In genomic region chr3:143975549-143976152, GRCh38 we compare ENCODE assay signal across 8 cellular contexts. TPM values are rescaled to one million over a fixed set of nuclear protein-coding genes. Genes with fewer than 3 reads are reported as not detected.
A peak's percentile ranks its signal among the peaks of the same experiment; 100 is the strongest.
DNase-seq lines count a peak whose midpoint lies in the region; ATAC-seq and TF ChIP-seq lines count a peak whose summit lies in the region.

No MANE protein-coding gene starts in this region.

- peaks cover 2 to 64% (median 27%) of the 10 kb centered on the region in 11 experiments; a peak in 15 of 22 replicates for H4K20me1 ChIP-seq in BLaER1 treated with 17β-estradiol and CSF1 and Interleukin-3, amounts not matched to agents 10 nM and 100 nM

- in situ Hi-C loops in Panc1 (cut with HindIII; ENCODE audit: low pct_unique_long_range_greater_than_20kb, low sequenced_read_pairs), result no loop called here

- intact Hi-C loops in Panc1 (cut with micrococcal nuclease; ENCODE audit: unreplicated experiment), result loop anchor here (5.0 kb wide), 1 partner anchor 797 kb away; no protein-coding TSS in a partner anchor

- no TSS peak for BruUV-seq in Panc1 (replicated peaks; lab: Mats Ljungman, UMichigan)

- H3K4me2 ChIP-seq in BLaER1 treated with 17β-estradiol and CSF1 and Interleukin-3, amounts not matched to agents 10 nM and 100 nM, result peak overlapping the region; percentile 74 to 95 (median 91); a peak in 19 of 22 replicates

- H3K36me3 ChIP-seq in BLaER1 treated with 17β-estradiol and CSF1 and Interleukin-3, amounts not matched to agents 10 nM and 100 nM, result peaks cover 0 to 7% (median 0%) of the 10 kb centered on the region in 11 experiments; a peak in 3 of 22 replicates
- no peaks in the 10 kb centered on the region; the same call in 1 of the 2 replicates for H3K36me3 ChIP-seq in Panc1 (ENCODE audit: control insufficient read depth, insufficient read depth, low read length)

- H3K27ac ChIP-seq in BLaER1 treated with 17β-estradiol and CSF1 and Interleukin-3, amounts not matched to agents 10 nM and 100 nM, result peak overlapping the region in 7 of 11 experiments; percentile 55 to 97 (median 90); a peak in 11 of 22 replicates
- H3K27ac ChIP-seq in Panc1 (ENCODE audit: low read length) (no peak overlapping the region; the same call in 1 of the 2 replicates), epithelial cell of prostate (peak overlapping the region; percentile 93)

- peak; percentile 73; the same call in 1 of the 2 replicates for TF ChIP-seq CTCF in Panc1 (IDR thresholded peaks at IDR 0.05)

- ATAC-seq in Panc1 (no peak), HG03439 (IDR thresholded peaks at IDR 0.05; ENCODE audit: unreplicated experiment) (no peak)

- H3K4me1 ChIP-seq in BLaER1 treated with 17β-estradiol and CSF1 and Interleukin-3, amounts not matched to agents 10 nM and 100 nM, result peaks cover 18 to 52% (median 44%) of the 10 kb centered on the region in 10 experiments
- H3K4me1 ChIP-seq in Panc1 (ENCODE audit: control insufficient read depth, insufficient read depth, low read length), result peaks cover 13% of the 10 kb centered on the region

- DNase-seq in HEK293T (ENCODE audit: extremely low spot score) (peak; percentile 5), Panc1 (ENCODE audit: low read depth, low spot score) (no peak), epithelial cell of prostate (ENCODE audit: low read depth, low spot score) (no peak), pons (ENCODE audit: low spot score) (peak; percentile 95), ecto neural progenitor cell (ENCODE audit: low spot score) (no peak)
- no peak for DNase-seq in stimulated activated CD4-positive, alpha-beta T cell treated with anti-CD3 and anti-CD28 coated beads, Interleukin-4, amount 100 ng/mL, for 1 hour

- peak overlapping the region in 6 of 10 experiments; percentile 81 to 93 (median 87); a peak in 5 of 20 replicates for H3K4me3 ChIP-seq in BLaER1 treated with 17β-estradiol and CSF1 and Interleukin-3, amounts not matched to agents 10 nM and 100 nM
- H3K4me3 ChIP-seq in Panc1 (ENCODE audit: low read depth in 2 of 2, low read length in 2 of 2), result no peak overlapping the region

- no peaks in the 10 kb centered on the region for H3K27me3 ChIP-seq in BLaER1 treated with 17β-estradiol and CSF1 and Interleukin-3, amounts not matched to agents 10 nM and 100 nM
- no peaks in the 10 kb centered on the region for H3K27me3 ChIP-seq in Panc1 (ENCODE audit: control insufficient read depth, insufficient read depth, low read length)

- H3K9me3 ChIP-seq in BLaER1 treated with 17β-estradiol and CSF1 and Interleukin-3, amounts not matched to agents 10 nM and 100 nM (replicated peaks in 1 of 11), result peaks cover 0 to 8% (median 4%) of the 10 kb centered on the region in 11 experiments; a peak in 4 of 22 replicates
- no peaks in the 10 kb centered on the region for H3K9me3 ChIP-seq in Panc1 (ENCODE audit: control insufficient read depth, insufficient read depth, low read depth, low read length)

- CTCF ChIA-PET in HEK293T (lab: Yijun Ruan, JAX) (interaction anchor here (0.6 kb wide), 3 partner anchors 114 to 192 kb away, joined by 3 read pairs; no protein-coding TSS in a partner anchor), Panc1 (lab: Charles Lee) (interaction anchor here (1.0 kb wide), 1 partner anchor 1792 kb away, joined by 3 read pairs; no protein-coding TSS in a partner anchor)

- peak overlapping the region; percentile 88 to 96 (median 91); a peak in 14 of 22 replicates for H3K9ac ChIP-seq in BLaER1 treated with 17β-estradiol and CSF1 and Interleukin-3, amounts not matched to agents 10 nM and 100 nM

- POLR2A ChIA-PET in HEK293T (lab: Yijun Ruan, JAX) (no interaction called here), Panc1 (lab: Charles Lee) (no interaction called here)

TF ChIP-seq in HEK293T, 16 proteins besides CTCF, POLR2A, EP300 and RAD21:
- no peak for TF ChIP-seq HDGF (IDR thresholded peaks at IDR 0.05; ENCODE audit: borderline replicate concordance)
- TF ChIP-seq SUZ12 (IDR thresholded peaks at IDR 0.05), result no peak
- TF ChIP-seq FOXM1 (IDR thresholded peaks at IDR 0.05; ENCODE audit: borderline replicate concordance), result no peak
- no peak for TF ChIP-seq FOXA1 (IDR thresholded peaks at IDR 0.05)
- no peak for TF ChIP-seq SP1 (IDR thresholded peaks at IDR 0.05)
- TF ChIP-seq TARDBP (IDR thresholded peaks at IDR 0.05), result no peak
- no peak for TF ChIP-seq FOXK2 (IDR thresholded peaks at IDR 0.05)
- no peak for TF ChIP-seq CTBP1 (IDR thresholded peaks at IDR 0.05; ENCODE audit: borderline replicate concordance)
- TF ChIP-seq, protein P1, sequence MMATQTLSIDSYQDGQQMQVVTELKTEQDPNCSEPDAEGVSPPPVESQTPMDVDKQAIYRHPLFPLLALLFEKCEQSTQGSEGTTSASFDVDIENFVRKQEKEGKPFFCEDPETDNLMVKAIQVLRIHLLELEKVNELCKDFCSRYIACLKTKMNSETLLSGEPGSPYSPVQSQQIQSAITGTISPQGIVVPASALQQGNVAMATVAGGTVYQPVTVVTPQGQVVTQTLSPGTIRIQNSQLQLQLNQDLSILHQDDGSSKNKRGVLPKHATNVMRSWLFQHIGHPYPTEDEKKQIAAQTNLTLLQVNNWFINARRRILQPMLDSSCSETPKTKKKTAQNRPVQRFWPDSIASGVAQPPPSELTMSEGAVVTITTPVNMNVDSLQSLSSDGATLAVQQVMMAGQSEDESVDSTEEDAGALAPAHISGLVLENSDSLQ (IDR thresholded peaks at IDR 0.05), result no peak
- TF ChIP-seq ELF4 (IDR thresholded peaks at IDR 0.05), result no peak
- no peak for TF ChIP-seq LEF1 (IDR thresholded peaks at IDR 0.05; ENCODE audit: borderline replicate concordance)

RNA-seq across cellular contexts. Expression of gene DIPK2A, which starts 4.0 kb away (rescaled TPM):
- total RNA-seq in Panc1 (2021; ENCODE audit: unreplicated experiment), result 14.3 TPM
- polyA plus RNA-seq in Panc1 (2012; ENCODE audit: insufficient read length), result 12.5 TPM

Comparison
In these comparisons a context has a peak if more than half of its experiments do, and no peak if none do; other contexts are left out.
1. H3K4me3 ChIP-seq: peak in BLaER1 treated with 17β-estradiol and CSF1 and Interleukin-3, amounts not matched to agents 10 nM and 100 nM (6 of 10); none in Panc1 (0 of 2).
2. DNase-seq: peak in HEK293T (single experiment) and pons (single experiment); none in Panc1 (single experiment), epithelial cell of prostate (single experiment), stimulated activated CD4-positive, alpha-beta T cell treated with anti-CD3 and anti-CD28 coated beads, Interleukin-4, amount 100 ng/mL, for 1 hour (single experiment) and ecto neural progenitor cell (single experiment).